ENCODE assay signal across 9 cellular contexts in genomic region chr12:104275689-104276088, GRCh38. TPM values are rescaled to one million over a fixed set of nuclear protein-coding genes. Genes with fewer than 3 reads are reported as not detected.
DNase-seq lines count a peak whose midpoint lies in the region; ATAC-seq, FAIRE-seq and TF ChIP-seq lines count a peak whose summit lies in the region.
"Had no signal": no experiment of that assay in that cellular context is flagged by ENCODE, and none has a peak within 500 bp of the region (broad histone marks: within the 10 kb centered on the region; RNA-seq: fewer than 3 reads in every experiment).

No MANE protein-coding gene starts in this region.

- TF ChIP-seq RAD21 in A549 (conservative IDR thresholded peaks at IDR 0.05 in 1 of 2, IDR thresholded peaks at IDR 0.05 in 1 of 2) = no peak

- POLR2A ChIA-PET in A549 (lab: Yijun Ruan, JAX) = interaction anchor here (0.6 to 5.5 kb wide), 9 partner anchors 9 to 163 kb away, joined by 3 to 68 read pairs (median 5); no protein-coding TSS in a partner anchor

- no peaks in the 10 kb centered on the region for H3K27me3 ChIP-seq in esophagus squamous epithelium

- H3K9me3 ChIP-seq in A549 (no peaks in the 10 kb centered on the region), esophagus squamous epithelium (no peaks in the 10 kb centered on the region)

- TF ChIP-seq CTCF in A549 (IDR thresholded peaks at IDR 0.05) = no peak
- no peak for TF ChIP-seq CTCF in GM12864 (IDR thresholded peaks at IDR 0.05; ENCODE audit: low read depth, low read length, missing control alignments)
- TF ChIP-seq CTCF in esophagus squamous epithelium (IDR thresholded peaks at IDR 0.05) = no peak

- TF ChIP-seq POLR2A in A549 (IDR thresholded peaks at IDR 0.05; ENCODE audit: low read length) (no peak), esophagus squamous epithelium (IDR thresholded peaks at IDR 0.05) (no peak)

- peak overlapping the region; percentile 86 for H3K4me2 ChIP-seq in A549

- intact Hi-C loops in esophagus squamous epithelium (cut with DNase I) = no loop called here

- FAIRE-seq in A549 (lab: Jason Lieb, UNC) = no peak

- 3% methylated on average over 5 of the region's 5 CpGs for WGBS in A549 (ENCODE audit: missing lambda C conversion rate)
- whole genome bisulfite sequencing in esophagus squamous epithelium, 2 donors = 41 to 44% methylated on average over 5 of the region's 5 CpGs

- no peak for TF ChIP-seq EP300 in A549 (IDR thresholded peaks at IDR 0.05)

- peak overlapping the region; percentile 85 to 98 for H3K27ac ChIP-seq in A549
- peak overlapping the region in 3 of 4 donors; percentile 67 to 77 (median 71) for H3K27ac ChIP-seq in esophagus squamous epithelium

- CTCF ChIA-PET in A549 (lab: Yijun Ruan, JAX) = interaction anchor here (0.8 to 4.9 kb wide), 6 partner anchors 11 to 59 kb away, joined by 3 to 29 read pairs (median 6); partner anchors contain the start of gene TXNRD1

- peak in 1 of 2 experiments; percentile 14; a peak in 2 of 6 replicates for ATAC-seq in A549
- no peak for ATAC-seq in GM21576 (IDR thresholded peaks at IDR 0.05; ENCODE audit: unreplicated experiment)

- H3K36me3 ChIP-seq in esophagus squamous epithelium = no peaks in the 10 kb centered on the region

- DNase-seq in A549 (ENCODE audit: low read depth in 1 of 2, low spot score in 1 of 2) (peak in 1 of 2 experiments; percentile 71), GM12864 (ENCODE audit: low read depth) (no peak), M059J (ENCODE audit: low read depth) (peak; percentile 69), esophagus squamous epithelium (lab: John Stamatoyannopoulos, UW) (no peak), NCI-H446 treated with DMSO at 0.1 percent for 48 hours (lab: John Stamatoyannopoulos, UW) (no peak), NCI-H146 (lab: John Stamatoyannopoulos, UW) (no peak)
- DNase-seq in stimulated activated naive CD4-positive, alpha-beta T cell treated with Interleukin-2 at 50 U/mL for 16 hours (lab: John Stamatoyannopoulos, UW) = no peak
- DNase-seq: amniotic stem cell had no signal

- H3K4me3 ChIP-seq in A549 (peak overlapping the region; percentile 25), GM12864 (ENCODE audit: low read depth, low read length) (peak overlapping the region; percentile 41; the same call in 1 of the 2 replicates), esophagus squamous epithelium (no peak overlapping the region)

- peaks cover 64% of the 10 kb centered on the region for H3K4me1 ChIP-seq in A549
- peaks cover 0 to 42% (median 6%) of the 10 kb centered on the region in 3 donors for H3K4me1 ChIP-seq in esophagus squamous epithelium

TF ChIP-seq in A549, 52 proteins besides CTCF, POLR2A, EP300 and RAD21:
- TF ChIP-seq PHF8 (IDR thresholded peaks at IDR 0.05; ENCODE audit: borderline replicate concordance, low read depth) = no peak
- peak; percentile 79; the same call in 1 of the 2 replicates for TF ChIP-seq GATA3 (IDR thresholded peaks at IDR 0.05; ENCODE audit: borderline replicate concordance)
- TF ChIP-seq CBX2 (IDR thresholded peaks at IDR 0.05; ENCODE audit: borderline replicate concordance, low read depth) = no peak
- TF ChIP-seq ZSCAN20 (CRISPR knock-in tag; IDR thresholded peaks at IDR 0.05) = peak; percentile 66; the same call in 1 of the 2 replicates
- TF ChIP-seq SMC3 (IDR thresholded peaks at IDR 0.05) = no peak
- TF ChIP-seq EHF (CRISPR knock-in tag; IDR thresholded peaks at IDR 0.05) = 0 out of 2 replicates have a peak, but pooled peaks have one; percentile 18
- TF ChIP-seq KDM5A (IDR thresholded peaks at IDR 0.05) = no peak
- peak; percentile 64; the same call in 1 of the 2 replicates for TF ChIP-seq MAX (IDR thresholded peaks at IDR 0.05)
- TF ChIP-seq, protein P1, sequence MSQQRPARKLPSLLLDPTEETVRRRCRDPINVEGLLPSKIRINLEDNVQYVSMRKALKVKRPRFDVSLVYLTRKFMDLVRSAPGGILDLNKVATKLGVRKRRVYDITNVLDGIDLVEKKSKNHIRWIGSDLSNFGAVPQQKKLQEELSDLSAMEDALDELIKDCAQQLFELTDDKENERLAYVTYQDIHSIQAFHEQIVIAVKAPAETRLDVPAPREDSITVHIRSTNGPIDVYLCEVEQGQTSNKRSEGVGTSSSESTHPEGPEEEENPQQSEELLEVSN (IDR thresholded peaks at IDR 0.05; ENCODE audit: borderline replicate concordance, low read depth) = no peak
- no peak for TF ChIP-seq CHD4 (IDR thresholded peaks at IDR 0.05; ENCODE audit: borderline replicate concordance)
- peak; percentile 42; the same call in 1 of the 2 replicates for TF ChIP-seq HEYL (CRISPR knock-in tag; IDR thresholded peaks at IDR 0.05)
- TF ChIP-seq FOSL2 (IDR thresholded peaks at IDR 0.05) = no peak
- TF ChIP-seq FOSL2 (CRISPR knock-in tag; IDR thresholded peaks at IDR 0.05) = peak; percentile 61
- TF ChIP-seq EHMT2 (IDR thresholded peaks at IDR 0.05; ENCODE audit: low read depth) = no peak
- 0 out of 2 replicates have a peak, but pooled peaks have one; percentile 63 for TF ChIP-seq KDM1A (IDR thresholded peaks at IDR 0.05; ENCODE audit: low read depth)
- peak; percentile 73 for TF ChIP-seq ZFP36 (IDR thresholded peaks at IDR 0.05; ENCODE audit: borderline replicate concordance, partially characterized antibody)
- 0 out of 2 replicates have a peak, but pooled peaks have one; percentile 36 for TF ChIP-seq FOXS1 (CRISPR knock-in tag; IDR thresholded peaks at IDR 0.05)
- TF ChIP-seq REST (IDR thresholded peaks at IDR 0.05) = no peak
- TF ChIP-seq HOXA7 (CRISPR knock-in tag; IDR thresholded peaks at IDR 0.05) = no peak
- TF ChIP-seq CHD2 (IDR thresholded peaks at IDR 0.05; ENCODE audit: low read length, partially characterized antibody) = no peak
- peak in 1 of 2 experiments; percentile 65; a peak in 2 of 4 replicates for TF ChIP-seq CEBPB (IDR thresholded peaks at IDR 0.05)
- no peak for TF ChIP-seq MAFK (IDR thresholded peaks at IDR 0.05; ENCODE audit: partially characterized antibody)

RNA-seq across cellular contexts. Expression of gene EID3, which starts 27.9 kb away (rescaled TPM):
- 9.3 and 12.2 TPM in 2 replicates for polyA plus RNA-seq in A549 (2011; rRNA removed)
- 7.2 and 10.3 TPM in 2 replicates for polyA plus RNA-seq in A549 (2012; cell fraction: cytosol; rRNA removed)
- 50.2 and 53.0 TPM in 2 replicates for polyA plus RNA-seq in A549 (2012; cell fraction: nucleus; rRNA removed)
- 6.8 to 7.5 TPM (median 6.9 TPM) in 3 replicates for polyA plus RNA-seq in A549 (2017; fragmentation: RNase III; extraction: RNeasy Plus Mini Kit Qiagen cat#74134 plus additional on column Dnase treatment)
- 20.7 and 22.7 TPM in 2 replicates for polyA minus RNA-seq in A549 (2011; rRNA and poly(A)+ RNA removed)
- 0.10 and 1.0 TPM in 2 replicates for total RNA-seq in M059J (2014; rRNA removed; shearing (Covaris generic))
- 10 to 100 TPM in 2 of 4 donors, 1 to 10 TPM in 2; 1.8 to 17.1 (median 7.0) TPM for total RNA-seq in esophagus squamous epithelium

Comparison
In these comparisons a context has a peak if more than half of its experiments do, and no peak if none do; other contexts are left out.
1. H3K4me3 ChIP-seq: peak in A549 (single experiment) and GM12864 (single experiment); none in esophagus squamous epithelium (0 of 4).